21 cellular contexts compared by ENCODE assay signal in genomic region chr6:39638126-39638822, GRCh38.
A peak's percentile ranks its signal among the peaks of the same experiment; 100 is the strongest.
DNase-seq lines count a peak whose midpoint lies in the region; ATAC-seq, FAIRE-seq and TF ChIP-seq lines count a peak whose summit lies in the region.
"Had no signal": no experiment of that assay in that cellular context is flagged by ENCODE, and none has a peak within 500 bp of the region (broad histone marks: within the 10 kb centered on the region; RNA-seq: fewer than 3 reads in every experiment).

No MANE protein-coding gene starts in this region.

- dilution Hi-C loops in IMR-90 (cut with HindIII; ENCODE audit: low sequenced_read_pairs, unreplicated experiment): no loop called here

- intact Hi-C loops in HepG2 (cut with micrococcal nuclease; ENCODE audit: unreplicated experiment) (no loop called here), right lobe of liver (cut with DNase I) (no loop called here), IMR-90 (cut with micrococcal nuclease) (no loop called here), tibial artery (cut with DNase I; ENCODE audit: low total_unique reads) (no loop called here)

- H3K27me3 ChIP-seq in HepG2 (ENCODE audit: control insufficient read depth in 1 of 2, insufficient read depth in 2 of 2, low read length in 2 of 2): no peaks in the 10 kb centered on the region
- H3K27me3 ChIP-seq in right lobe of liver: no peaks in the 10 kb centered on the region
- no peaks in the 10 kb centered on the region for H3K27me3 ChIP-seq in IMR-90 (ENCODE audit: control insufficient read depth, insufficient read depth, low read length)
- H3K27me3 ChIP-seq in hepatocyte: no peaks in the 10 kb centered on the region
- no peaks in the 10 kb centered on the region for H3K27me3 ChIP-seq in tibial artery

- H3K4me3 ChIP-seq in HepG2 (replicated peaks in 1 of 3; ENCODE audit: insufficient read depth in 1 of 3, low read depth in 2 of 3, low read length in 3 of 3): no peak overlapping the region
- H3K4me3 ChIP-seq in right lobe of liver: no peak overlapping the region
- no peak overlapping the region for H3K4me3 ChIP-seq in IMR-90 (ENCODE audit: insufficient read depth, low read depth, low read length)
- H3K4me3 ChIP-seq in hepatocyte: no peak overlapping the region
- H3K4me3 ChIP-seq in tibial artery: no peak overlapping the region
- H3K4me3 ChIP-seq: HAP-1 had no signal

- H3K79me2 ChIP-seq in HepG2 (ENCODE audit: insufficient read depth, low read length) (no peaks in the 10 kb centered on the region), hepatocyte (no peaks in the 10 kb centered on the region)

- TF ChIP-seq RAD21 in HepG2 (CRISPR knock-in tag; IDR thresholded peaks at IDR 0.05) (no peak), IMR-90 (IDR thresholded peaks at IDR 0.05; ENCODE audit: low read length) (no peak)

- no peak for FAIRE-seq in HepG2 (lab: Jason Lieb, UNC)
- FAIRE-seq: A204.1, GM12891, H54 had no signal

- no peaks in the 10 kb centered on the region for H3K79me1 ChIP-seq in IMR-90 (ENCODE audit: low read depth in 1 of 2, low read length in 2 of 2)

- POLR2A ChIA-PET in HepG2 (lab: Yijun Ruan, JAX) (no interaction called here), IMR-90 (lab: Charles Lee; ENCODE audit: unreplicated experiment) (no interaction called here)

- no peak overlapping the region for H2AK5ac ChIP-seq in IMR-90 (ENCODE audit: low read depth, low read length)

- H3K9ac ChIP-seq in HepG2 (ENCODE audit: insufficient read depth, low read depth, low read length) (no peak overlapping the region), IMR-90 (ENCODE audit: low read depth, low read length) (no peak overlapping the region)

- no peak for ATAC-seq in HepG2
- ATAC-seq in right lobe of liver: no peak
- no peak for ATAC-seq in IMR-90 (ENCODE audit: low read depth)
- ATAC-seq in activated T-helper 17 cell treated with anti-CD3 and anti-CD28 coated beads, Interleukin-2, amount 50 U/mL, for 72 hours (replicated peaks): no peak

- H2BK120ac ChIP-seq in IMR-90 (ENCODE audit: low read depth, low read length): no peak overlapping the region

- no peaks in the 10 kb centered on the region for H3K9me1 ChIP-seq in IMR-90 (ENCODE audit: insufficient read depth, low read length)

- H3K36me3 ChIP-seq in HepG2 (replicated peaks in 1 of 2; ENCODE audit: control insufficient read depth in 1 of 2, insufficient read depth in 2 of 2, low read length in 2 of 2) (no peaks in the 10 kb centered on the region), right lobe of liver (no peaks in the 10 kb centered on the region), IMR-90 (ENCODE audit: control insufficient read depth, insufficient read depth, low read length) (no peaks in the 10 kb centered on the region), hepatocyte (replicated peaks; ENCODE audit: insufficient read depth, low read depth) (no peaks in the 10 kb centered on the region), tibial artery (no peaks in the 10 kb centered on the region)
- H3K36me3 ChIP-seq: HAP-1 had no signal

- H3K14ac ChIP-seq in IMR-90 (replicated peaks; ENCODE audit: low read depth, low read length): no peak overlapping the region

- DNase-seq in HepG2 (ENCODE audit: low spot score) (no peak), right lobe of liver (no peak), IMR-90 (no peak), hepatocyte (ENCODE audit: low spot score) (no peak), hepatic stellate cell (ENCODE audit: low spot score) (no peak), tibial artery (no peak)
- DNase-seq: C1 segment of cervical spinal cord; Calu3; CD4-positive, alpha-beta memory T cell; COR-L47; DMS53; DMS79 treated with DMSO at 0.1 percent for 48 hours; GF-D8; GOT3; HFFc6 had no signal

- H2AFZ ChIP-seq in HepG2 (ENCODE audit: low read length) (no peak overlapping the region), IMR-90 (replicated peaks; ENCODE audit: low read length, poor library complexity) (no peak overlapping the region), hepatocyte (no peak overlapping the region)

- no peak overlapping the region for H4K8ac ChIP-seq in IMR-90 (ENCODE audit: low read depth in 2 of 2, low read length in 2 of 2)

- no peak overlapping the region for H3K4ac ChIP-seq in IMR-90 (ENCODE audit: low read depth, low read length)

- H3K4me1 ChIP-seq in HepG2 (ENCODE audit: insufficient read depth, low read length): no peaks in the 10 kb centered on the region
- no peaks in the 10 kb centered on the region for H3K4me1 ChIP-seq in right lobe of liver
- H3K4me1 ChIP-seq in IMR-90 (ENCODE audit: control insufficient read depth, insufficient read depth, low read length): no peaks in the 10 kb centered on the region
- no peaks in the 10 kb centered on the region for H3K4me1 ChIP-seq in hepatocyte (ENCODE audit: insufficient read depth)
- no peaks in the 10 kb centered on the region for H3K4me1 ChIP-seq in tibial artery
- H3K4me1 ChIP-seq: HAP-1 had no signal

- no peak overlapping the region for H3K4me3 Mint-ChIP-seq in activated T-helper 17 cell treated with anti-CD3 and anti-CD28 coated beads, Interleukin-2, amount 50 U/mL, for 72 hours
- H3K4me3 Mint-ChIP-seq: CD4-positive, alpha-beta memory T cell; HFFc6 had no signal

- WGBS in HepG2 (ENCODE audit: low lambda C conversion rate): 87% methylated on average over 1 of the region's 1 CpG
- WGBS in right lobe of liver (ENCODE audit: insufficient coverage, low coverage, low lambda C conversion rate, missing lambda C conversion rate): 88% methylated on average over 1 of the region's 1 CpG
- no CpG with 5 or more reads among the region's 1 CpG for WGBS in IMR-90 (ENCODE audit: extremely low coverage in 2 of 2, insufficient read length in 1 of 2), 2 experiments
- WGBS in hepatocyte (ENCODE audit: low lambda C conversion rate, missing lambda C conversion rate): 97% methylated on average over 1 of the region's 1 CpG

- no peak overlapping the region for H2BK20ac ChIP-seq in IMR-90 (ENCODE audit: low read depth, low read length)

- no peak overlapping the region for H2BK15ac ChIP-seq in IMR-90 (ENCODE audit: low read depth, low read length)

- no peaks in the 10 kb centered on the region for H3K4me1 Mint-ChIP-seq in activated T-helper 17 cell treated with anti-CD3 and anti-CD28 coated beads, Interleukin-2, amount 50 U/mL, for 72 hours
- H3K4me1 Mint-ChIP-seq: CD4-positive, alpha-beta memory T cell had no signal

- no peak overlapping the region for H3K18ac ChIP-seq in IMR-90 (ENCODE audit: low read depth, low read length)

- no peaks in the 10 kb centered on the region for H3K9me2 ChIP-seq in hepatocyte (replicated peaks; ENCODE audit: insufficient read depth)

- CTCF ChIA-PET in HepG2 (lab: Yijun Ruan, JAX; ENCODE audit: low intra/inter-chr PET ratio, low total read pairs): no interaction called here
- CTCF ChIA-PET in IMR-90 (lab: Yijun Ruan, JAX): no interaction called here

- H4K91ac ChIP-seq in IMR-90 (ENCODE audit: insufficient read depth, low read depth, low read length): no peak overlapping the region

- H3K56ac ChIP-seq in IMR-90 (ENCODE audit: extremely low read depth, insufficient read depth, low read length): no peak overlapping the region

- H3K9me3 ChIP-seq in HepG2 (ENCODE audit: low read length): no peaks in the 10 kb centered on the region
- no peaks in the 10 kb centered on the region for H3K9me3 ChIP-seq in right lobe of liver
- H3K9me3 ChIP-seq in IMR-90 (ENCODE audit: control insufficient read depth, insufficient read depth, low read length): no peaks in the 10 kb centered on the region
- no peaks in the 10 kb centered on the region for H3K9me3 ChIP-seq in hepatocyte (ENCODE audit: low read depth)
- no peaks in the 10 kb centered on the region for H3K9me3 ChIP-seq in tibial artery
- H3K9me3 ChIP-seq: HAP-1 had no signal

- H3K27ac ChIP-seq in HepG2 (ENCODE audit: extremely low read length, insufficient read depth, low read length): no peak overlapping the region
- H3K27ac ChIP-seq in right lobe of liver: no peak overlapping the region
- no peak overlapping the region for H3K27ac ChIP-seq in IMR-90 (ENCODE audit: insufficient read depth, low read length)
- peak overlapping the region; percentile 5 for H3K27ac ChIP-seq in hepatocyte
- no peak overlapping the region for H3K27ac ChIP-seq in tibial artery
- H3K27ac ChIP-seq: 22Rv1 had no signal

- BruUV-seq in HepG2 (replicated peaks; lab: Mats Ljungman, UMichigan) (no TSS peak), IMR-90 (replicated peaks; lab: Mats Ljungman, UMichigan) (no TSS peak)

- H3K4me2 ChIP-seq in HepG2 (ENCODE audit: low read depth, low read length) (no peak overlapping the region), IMR-90 (ENCODE audit: low read depth, low read length) (no peak overlapping the region), hepatocyte (no peak overlapping the region)

- in situ Hi-C loops in HepG2 (cut with HindIII; ENCODE audit: extremely low pct_ligation_motif_present, low pct_unique_long_range_greater_than_20kb): no loop called here
- in situ Hi-C loops in IMR-90 (cut with MboI; ENCODE audit: low sequenced_read_pairs): no loop called here

- no peak for TF ChIP-seq EP300 in HepG2 (IDR thresholded peaks at IDR 0.05; ENCODE audit: low read depth in 2 of 2, low read length in 2 of 2)
- TF ChIP-seq EP300 in HepG2 (CRISPR knock-in tag; IDR thresholded peaks at IDR 0.05; ENCODE audit: borderline replicate concordance): no peak

- no peak for TF ChIP-seq POLR2A in HepG2 (IDR thresholded peaks at IDR 0.05; ENCODE audit: insufficient read depth in 1 of 2, low read depth in 2 of 2, low read length in 2 of 2)
- no peak for TF ChIP-seq POLR2A in right lobe of liver (IDR thresholded peaks at IDR 0.05)
- TF ChIP-seq POLR2A in IMR-90 (IDR thresholded peaks at IDR 0.05; ENCODE audit: low read depth, low read length): no peak

- no peak overlapping the region for H2AK9ac ChIP-seq in IMR-90 (replicated peaks; ENCODE audit: low read depth, low read length, poor library complexity)

- TF ChIP-seq CTCF in HepG2 (CRISPR knock-in tag; IDR thresholded peaks at IDR 0.05): no peak
- no peak for TF ChIP-seq CTCF in right lobe of liver (IDR thresholded peaks at IDR 0.05)
- TF ChIP-seq CTCF in IMR-90 (conservative IDR thresholded peaks at IDR 0.05; ENCODE audit: low read depth, low read length): no peak
- no peak for TF ChIP-seq CTCF in hepatocyte (IDR thresholded peaks at IDR 0.05; ENCODE audit: poor library complexity)
- no peak for TF ChIP-seq CTCF in tibial artery (IDR thresholded peaks at IDR 0.05)

- peaks cover 15% of the 10 kb centered on the region for H3K27me3 Mint-ChIP-seq in activated T-helper 17 cell treated with anti-CD3 and anti-CD28 coated beads, Interleukin-2, amount 50 U/mL, for 72 hours

- no peak overlapping the region for H3K23ac ChIP-seq in IMR-90 (ENCODE audit: low read depth, low read length)

- H3K36me3 Mint-ChIP-seq in activated T-helper 17 cell treated with anti-CD3 and anti-CD28 coated beads, Interleukin-2, amount 50 U/mL, for 72 hours (ENCODE audit: low read depth): no peaks in the 10 kb centered on the region
- H3K36me3 Mint-ChIP-seq: CD4-positive, alpha-beta memory T cell had no signal

- H3K9me3 Mint-ChIP-seq in activated T-helper 17 cell treated with anti-CD3 and anti-CD28 coated beads, Interleukin-2, amount 50 U/mL, for 72 hours: no peaks in the 10 kb centered on the region

- H4K5ac ChIP-seq in IMR-90 (ENCODE audit: low read depth, low read length): no peak overlapping the region

- H3K27ac Mint-ChIP-seq in activated T-helper 17 cell treated with anti-CD3 and anti-CD28 coated beads, Interleukin-2, amount 50 U/mL, for 72 hours: no peak overlapping the region
- H3K27ac Mint-ChIP-seq: CD4-positive, alpha-beta memory T cell; HFFc6 had no signal

- H2BK5ac ChIP-seq in IMR-90 (ENCODE audit: low read depth, low read length, poor library complexity, severe bottlenecking): no peak overlapping the region

- H4K20me1 ChIP-seq in HepG2 (ENCODE audit: insufficient read depth, low read length) (no peaks in the 10 kb centered on the region), IMR-90 (ENCODE audit: insufficient read depth, low read length) (no peaks in the 10 kb centered on the region), hepatocyte (ENCODE audit: insufficient read depth, poor library complexity, severe bottlenecking) (no peaks in the 10 kb centered on the region)
